18 cellular contexts compared by ENCODE assay signal in genomic region chr6:11970114-11970513, GRCh38. TPM values are rescaled to one million over a fixed set of nuclear protein-coding genes. Genes with fewer than 3 reads are reported as not detected.
A peak's percentile ranks its signal among the peaks of the same experiment; 100 is the strongest.
DNase-seq lines count a peak whose midpoint lies in the region; ATAC-seq, FAIRE-seq and TF ChIP-seq lines count a peak whose summit lies in the region.
"Had no signal": no experiment of that assay in that cellular context is flagged by ENCODE, and none has a peak within 500 bp of the region (broad histone marks: within the 10 kb centered on the region; RNA-seq: fewer than 3 reads in every experiment).

No MANE protein-coding gene starts in this region.

- H3K9me3 Mint-ChIP-seq in stimulated activated naive CD8-positive, alpha-beta T cell treated with anti-CD3 and anti-CD28 coated beads, Interleukin-15, Interleukin-2, amounts not matched to agents 100 ng/mL and 50 ng/mL, for 24 hours = no peaks in the 10 kb centered on the region
- H3K9me3 Mint-ChIP-seq in stimulated activated naive CD8-positive, alpha-beta T cell treated with anti-CD3 and anti-CD28 coated beads, Interleukin-15, amount 100 ng/mL, for 72 hours = no peaks in the 10 kb centered on the region
- H3K9me3 Mint-ChIP-seq in astrocyte (ENCODE audit: unreplicated experiment) = no peaks in the 10 kb centered on the region
- H3K9me3 Mint-ChIP-seq: CD8-positive, alpha-beta memory T cell; IgD-negative memory B cell had no signal

- H3K4me2 ChIP-seq in astrocyte (ENCODE audit: low read length) (no peak overlapping the region), mesenchymal stem cell (ENCODE audit: low read length, poor library complexity, severe bottlenecking) (no peak overlapping the region)
- H3K4me2 ChIP-seq: BLaER1 had no signal

- peaks cover 42% of the 10 kb centered on the region for H3K4me1 ChIP-seq in astrocyte (ENCODE audit: insufficient read depth, low read length)
- H3K4me1 ChIP-seq in mesenchymal stem cell (ENCODE audit: control insufficient read depth, insufficient read depth, low read depth, low read length) = peaks cover 1% of the 10 kb centered on the region
- H3K4me1 ChIP-seq in esophagus squamous epithelium = peaks cover 0 to 13% (median 11%) of the 10 kb centered on the region in 3 donors
- H3K4me1 ChIP-seq: Caco-2 had no signal

- H2BK120ac ChIP-seq in mesenchymal stem cell (ENCODE audit: low read depth, low read length) = no peak overlapping the region

- FAIRE-seq in astrocyte (lab: Jason Lieb, UNC) = no peak
- FAIRE-seq: GM19239, H54 had no signal

- H4K20me1 ChIP-seq in astrocyte (ENCODE audit: insufficient read depth, low read length) = no peaks in the 10 kb centered on the region
- H4K20me1 ChIP-seq: BLaER1 had no signal

- H2BK5ac ChIP-seq in mesenchymal stem cell (ENCODE audit: low read depth, low read length, poor library complexity, severe bottlenecking) = no peak overlapping the region

- TF ChIP-seq POLR2A in esophagus squamous epithelium (IDR thresholded peaks at IDR 0.05) = no peak

- H3K4me1 Mint-ChIP-seq in stimulated activated naive CD8-positive, alpha-beta T cell treated with anti-CD3 and anti-CD28 coated beads, Interleukin-15, Interleukin-2, amounts not matched to agents 100 ng/mL and 50 ng/mL, for 24 hours (ENCODE audit: low read depth) = peaks cover 19% of the 10 kb centered on the region
- peaks cover 12% of the 10 kb centered on the region for H3K4me1 Mint-ChIP-seq in stimulated activated naive CD8-positive, alpha-beta T cell treated with anti-CD3 and anti-CD28 coated beads, Interleukin-15, amount 100 ng/mL, for 72 hours
- H3K4me1 Mint-ChIP-seq in astrocyte (ENCODE audit: low read depth, unreplicated experiment) = peaks cover 41% of the 10 kb centered on the region

- H3K9ac ChIP-seq in astrocyte (ENCODE audit: low read length) (no peak overlapping the region), mesenchymal stem cell (ENCODE audit: low read length) (peak overlapping the region; percentile 48)
- H3K9ac ChIP-seq: BLaER1 had no signal

- DNase-seq in stimulated activated naive CD8-positive, alpha-beta T cell treated with anti-CD3 and anti-CD28 coated beads, Interleukin-15, amount 100 ng/mL, for 72 hours = no peak
- no peak for DNase-seq in astrocyte (ENCODE audit: low read depth)
- DNase-seq in mesenchymal stem cell = no peak
- no peak for DNase-seq in activated CD8-positive, alpha-beta memory T cell treated with anti-CD3 and anti-CD28 coated beads, Interleukin-2, amount 50 U/mL, for 4 hours
- DNase-seq in Right ventricle myocardium superior = no peak
- no peak for DNase-seq in esophagus squamous epithelium (lab: John Stamatoyannopoulos, UW)
- DNase-seq in activated CD4-positive, alpha-beta T cell treated with anti-CD3 and anti-CD28 coated beads for 1 hour = no peak
- DNase-seq: AML-193; Caco-2; CD8-positive, alpha-beta memory T cell; DND-41; GF-D8 had no signal

- no peak overlapping the region for H3K18ac ChIP-seq in mesenchymal stem cell (ENCODE audit: low read depth in 1 of 2, low read length in 2 of 2)

- H3K79me1 ChIP-seq in mesenchymal stem cell (replicated peaks; ENCODE audit: low read length, poor library complexity, severe bottlenecking) = no peaks in the 10 kb centered on the region

- H3K27me3 ChIP-seq in astrocyte (ENCODE audit: insufficient read depth, low read length) = no peaks in the 10 kb centered on the region
- H3K27me3 ChIP-seq in mesenchymal stem cell (ENCODE audit: control insufficient read depth in 1 of 2, insufficient read depth in 1 of 2, low read length in 2 of 2) = no peaks in the 10 kb centered on the region
- H3K27me3 ChIP-seq in esophagus squamous epithelium = no peaks in the 10 kb centered on the region
- H3K27me3 ChIP-seq: BLaER1 had no signal

- peak overlapping the region; percentile 33 for H3K27ac Mint-ChIP-seq in stimulated activated naive CD8-positive, alpha-beta T cell treated with anti-CD3 and anti-CD28 coated beads, Interleukin-15, Interleukin-2, amounts not matched to agents 100 ng/mL and 50 ng/mL, for 24 hours
- no peak overlapping the region for H3K27ac Mint-ChIP-seq in stimulated activated naive CD8-positive, alpha-beta T cell treated with anti-CD3 and anti-CD28 coated beads, Interleukin-15, amount 100 ng/mL, for 72 hours
- peak overlapping the region; percentile 41 for H3K27ac Mint-ChIP-seq in astrocyte (ENCODE audit: unreplicated experiment)
- H3K27ac Mint-ChIP-seq: IgD-negative memory B cell had no signal

- ATAC-seq in stimulated activated naive CD8-positive, alpha-beta T cell treated with anti-CD3 and anti-CD28 coated beads, Interleukin-15, amount 100 ng/mL, for 72 hours = no peak
- no peak for ATAC-seq in Right ventricle myocardium superior (ENCODE audit: poor library complexity)

- H4K8ac ChIP-seq in mesenchymal stem cell (ENCODE audit: low read length) = no peak overlapping the region

- H3K36me3 ChIP-seq in astrocyte (ENCODE audit: insufficient read depth, low read length) (no peaks in the 10 kb centered on the region), mesenchymal stem cell (ENCODE audit: control insufficient read depth in 1 of 2, insufficient read depth in 2 of 2, low read depth in 1 of 2, low read length in 2 of 2) (no peaks in the 10 kb centered on the region), esophagus squamous epithelium (no peaks in the 10 kb centered on the region)
- H3K36me3 ChIP-seq: BLaER1 had no signal

- no peak overlapping the region for H3K23ac ChIP-seq in mesenchymal stem cell (ENCODE audit: low read length in 2 of 2)

- 70% methylated on average over 2 of the region's 3 CpGs for WGBS in mesenchymal stem cell
- WGBS in esophagus squamous epithelium, 2 donors = 93 to 94% methylated on average over 3 of the region's 3 CpGs

- TF ChIP-seq CTCF in astrocyte (IDR thresholded peaks at IDR 0.05; ENCODE audit: insufficient read depth, low read depth, low read length) = no peak
- no peak for TF ChIP-seq CTCF in esophagus squamous epithelium (IDR thresholded peaks at IDR 0.05)

- H3K27me3 Mint-ChIP-seq in stimulated activated naive CD8-positive, alpha-beta T cell treated with anti-CD3 and anti-CD28 coated beads, Interleukin-15, Interleukin-2, amounts not matched to agents 100 ng/mL and 50 ng/mL, for 24 hours = no peaks in the 10 kb centered on the region
- no peaks in the 10 kb centered on the region for H3K27me3 Mint-ChIP-seq in stimulated activated naive CD8-positive, alpha-beta T cell treated with anti-CD3 and anti-CD28 coated beads, Interleukin-15, amount 100 ng/mL, for 72 hours
- no peaks in the 10 kb centered on the region for H3K27me3 Mint-ChIP-seq in astrocyte (ENCODE audit: low read depth, unreplicated experiment)
- H3K27me3 Mint-ChIP-seq: IgD-negative memory B cell had no signal

- H3K4me3 ChIP-seq in astrocyte (ENCODE audit: insufficient read depth, low read depth, low read length) (no peak overlapping the region), mesenchymal stem cell (ENCODE audit: insufficient read depth in 1 of 2, low read depth in 1 of 2, low read length in 2 of 2) (no peak overlapping the region), esophagus squamous epithelium (no peak overlapping the region)
- H3K4me3 ChIP-seq: BLaER1 had no signal

- no peak overlapping the region for H2AK5ac ChIP-seq in mesenchymal stem cell (ENCODE audit: low read length, severe bottlenecking)

- H3K4me3 Mint-ChIP-seq in stimulated activated naive CD8-positive, alpha-beta T cell treated with anti-CD3 and anti-CD28 coated beads, Interleukin-15, Interleukin-2, amounts not matched to agents 100 ng/mL and 50 ng/mL, for 24 hours = no peak overlapping the region
- H3K4me3 Mint-ChIP-seq in stimulated activated naive CD8-positive, alpha-beta T cell treated with anti-CD3 and anti-CD28 coated beads, Interleukin-15, amount 100 ng/mL, for 72 hours = no peak overlapping the region
- no peak overlapping the region for H3K4me3 Mint-ChIP-seq in astrocyte (ENCODE audit: unreplicated experiment)
- H3K4me3 Mint-ChIP-seq: CD8-positive, alpha-beta memory T cell; IgD-negative memory B cell had no signal

- no peak overlapping the region for H3K4ac ChIP-seq in mesenchymal stem cell (ENCODE audit: low read depth in 1 of 2, low read length in 2 of 2)

- peaks cover 4% of the 10 kb centered on the region for H3K36me3 Mint-ChIP-seq in stimulated activated naive CD8-positive, alpha-beta T cell treated with anti-CD3 and anti-CD28 coated beads, Interleukin-15, Interleukin-2, amounts not matched to agents 100 ng/mL and 50 ng/mL, for 24 hours (ENCODE audit: low read depth)
- no peaks in the 10 kb centered on the region for H3K36me3 Mint-ChIP-seq in astrocyte (ENCODE audit: low read depth, unreplicated experiment)
- H3K36me3 Mint-ChIP-seq: CD8-positive, alpha-beta memory T cell; IgD-negative memory B cell had no signal

- no peak overlapping the region for H2AFZ ChIP-seq in astrocyte (ENCODE audit: low read depth, low read length)
- H2AFZ ChIP-seq in mesenchymal stem cell (ENCODE audit: low read depth, low read length) = no peak overlapping the region

- H4K91ac ChIP-seq in mesenchymal stem cell (ENCODE audit: low read length) = no peak overlapping the region

- H3K27ac ChIP-seq in astrocyte (ENCODE audit: low read depth, low read length) = peak overlapping the region; percentile 33
- H3K27ac ChIP-seq in mesenchymal stem cell (ENCODE audit: low read length, poor library complexity, severe bottlenecking) = no peak overlapping the region
- H3K27ac ChIP-seq in esophagus squamous epithelium = no peak overlapping the region
- H3K27ac ChIP-seq: 22Rv1, BLaER1 had no signal

- no peaks in the 10 kb centered on the region for H3K9me3 ChIP-seq in astrocyte (ENCODE audit: insufficient read depth, low read depth, low read length)
- H3K9me3 ChIP-seq in mesenchymal stem cell (ENCODE audit: control insufficient read depth, low read length) = no peaks in the 10 kb centered on the region
- no peaks in the 10 kb centered on the region for H3K9me3 ChIP-seq in esophagus squamous epithelium
- H3K9me3 ChIP-seq: BLaER1, Caco-2 had no signal

- intact Hi-C loops in Right ventricle myocardium superior (cut with DNase I) (no loop called here), esophagus squamous epithelium (cut with DNase I) (no loop called here)

- no peak overlapping the region for H2BK15ac ChIP-seq in mesenchymal stem cell (ENCODE audit: low read depth, poor library complexity, severe bottlenecking)

- H3K79me2 ChIP-seq in astrocyte (ENCODE audit: insufficient read depth, low read length) = no peaks in the 10 kb centered on the region

- H3K14ac ChIP-seq in mesenchymal stem cell (ENCODE audit: low read length in 2 of 2) = no peak overlapping the region

- H2BK12ac ChIP-seq in mesenchymal stem cell (ENCODE audit: low read length in 2 of 2) = no peak overlapping the region

RNA-seq across cellular contexts. Expression of gene HIVEP1, which starts 42.0 kb away (rescaled TPM):
- total RNA-seq in astrocyte (46.9 and 48.9 TPM in 2 replicates), Right ventricle myocardium superior (12.0 TPM), esophagus squamous epithelium (10 to 100 TPM; 11.0 to 22.3 (median 20.7) TPM)
- polyA plus RNA-seq in mesenchymal stem cell (2013, experiment 1 of 2) = 13.8 TPM
- 11.2 TPM for polyA plus RNA-seq in mesenchymal stem cell (2013, experiment 2 of 2)

Comparison
In these comparisons a context has a peak if more than half of its experiments do, and no peak if none do; other contexts are left out.
1. H3K27ac Mint-ChIP-seq: peak in stimulated activated naive CD8-positive, alpha-beta T cell treated with anti-CD3 and anti-CD28 coated beads, Interleukin-15, Interleukin-2, amounts not matched to agents 100 ng/mL and 50 ng/mL, for 24 hours (single experiment) and astrocyte (single experiment); none in stimulated activated naive CD8-positive, alpha-beta T cell treated with anti-CD3 and anti-CD28 coated beads, Interleukin-15, amount 100 ng/mL, for 72 hours (0 of 2).